Comparison of ENCODE assay signal across 9 cellular contexts in the genomic region with DNA sequence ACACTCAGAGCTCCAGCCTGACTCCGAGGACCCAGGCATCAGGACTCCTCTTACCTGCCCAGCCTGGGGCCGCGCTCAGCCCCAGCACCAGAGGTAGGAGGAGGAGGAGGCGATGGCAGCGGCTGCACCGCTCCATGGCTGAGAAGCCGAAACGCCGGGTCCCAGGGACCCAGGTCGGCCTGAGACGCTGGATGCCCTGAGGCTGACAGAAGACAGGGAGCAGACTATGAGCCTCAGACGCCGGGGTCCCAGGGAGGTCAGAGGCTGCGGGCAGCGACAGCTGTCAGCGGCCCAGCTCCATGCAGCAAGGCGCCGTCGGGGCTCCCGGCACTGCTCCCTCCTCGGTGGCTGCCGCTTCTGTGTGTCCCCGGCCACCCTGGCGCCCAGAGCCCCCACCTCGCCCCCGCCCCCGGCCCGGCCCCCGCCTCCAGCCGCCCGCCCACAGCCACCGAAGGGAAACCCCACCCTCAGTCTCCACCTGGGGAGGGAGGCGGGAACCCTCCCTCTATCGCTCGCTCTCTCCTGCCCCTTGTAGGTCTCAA. TPM values are rescaled to one million over a fixed set of nuclear protein-coding genes. Genes with fewer than 3 reads are reported as not detected.
DNase-seq lines count a peak whose midpoint lies in the region; ATAC-seq and TF ChIP-seq lines count a peak whose summit lies in the region.
"Had no signal": no experiment of that assay in that cellular context is flagged by ENCODE, and none has a peak within 500 bp of the region (broad histone marks: within the 10 kb centered on the region; RNA-seq: fewer than 3 reads in every experiment).

Gene COL11A2, minus strand, starts transcription at position 363 of the 542 bp plus-strand sequence. Its CDS starts 227 bp downstream, at position 136.

- peak within 1 kb of the TSS; percentile 94 for H3K27ac ChIP-seq in caudate nucleus (ENCODE audit: low read depth, low read length)
- H3K27ac ChIP-seq in right lobe of liver, result no peak within 1 kb of the TSS
- no peak within 1 kb of the TSS for H3K27ac ChIP-seq in testis

- H3K4me1 Mint-ChIP-seq in activated CD4-positive, alpha-beta T cell treated with anti-CD3 and anti-CD28 coated beads, Interleukin-2, amount 10 ng/mL, durations not matched to agents 24 days and 14 days, result peaks cover 19% of the 10 kb centered on the region
- H3K4me1 Mint-ChIP-seq in T-helper 2 cell treated with Interferon-gamma antibody and Interleukin-4, amounts not matched to agents 5 μg/mL and 100 μg/mL, for 36 hours (ENCODE audit: low read depth), result peaks cover 5% of the 10 kb centered on the region

- H3K4me3 Mint-ChIP-seq in activated CD4-positive, alpha-beta T cell treated with anti-CD3 and anti-CD28 coated beads, Interleukin-2, amount 10 ng/mL, durations not matched to agents 24 days and 14 days, result peak within 1 kb of the TSS; percentile 11
- H3K4me3 Mint-ChIP-seq in T-helper 2 cell treated with Interferon-gamma antibody and Interleukin-4, amounts not matched to agents 5 μg/mL and 100 μg/mL, for 36 hours, result no peak within 1 kb of the TSS

- WGBS in right lobe of liver (ENCODE audit: insufficient coverage, low coverage, low lambda C conversion rate, missing lambda C conversion rate), result 0% methylated on average over 1 of the region's 35 CpGs
- 10 to 13% methylated on average over 10 to 34 of the region's 35 CpGs for WGBS in testis, 2 donors

- H3K27me3 ChIP-seq in right lobe of liver (no peaks in the 10 kb centered on the region), testis (no peaks in the 10 kb centered on the region)

- TF ChIP-seq CTCF in right lobe of liver (IDR thresholded peaks at IDR 0.05) (no peak), testis (IDR thresholded peaks at IDR 0.05) (no peak)

- peak within 1 kb of the TSS in 2 of 3 donors; percentile 12 to 26 for H3K4me3 ChIP-seq in right lobe of liver
- H3K4me3 ChIP-seq in testis, result peak within 1 kb of the TSS; percentile 40 to 41

- H3K4me1 ChIP-seq in right lobe of liver (peaks cover 0 to 10% (median 4%) of the 10 kb centered on the region in 4 donors), testis (peaks cover 13% of the 10 kb centered on the region)

- intact Hi-C loops in activated CD4-positive, alpha-beta T cell treated with anti-CD3 and anti-CD28 coated beads, Interleukin-2, amount 10 ng/mL, durations not matched to agents 24 days and 14 days (cut with micrococcal nuclease), result no loop called here
- intact Hi-C loops in right lobe of liver (cut with DNase I) (no loop called here), testis (cut with DNase I; ENCODE audit: low total_unique reads) (no loop called here)

- H3K9me3 Mint-ChIP-seq in activated CD4-positive, alpha-beta T cell treated with anti-CD3 and anti-CD28 coated beads, Interleukin-2, amount 10 ng/mL, durations not matched to agents 24 days and 14 days, result peaks cover 7% of the 10 kb centered on the region
- H3K9me3 Mint-ChIP-seq in T-helper 2 cell treated with Interferon-gamma antibody and Interleukin-4, amounts not matched to agents 5 μg/mL and 100 μg/mL, for 36 hours, result no peaks in the 10 kb centered on the region

- no peaks in the 10 kb centered on the region for H3K9me3 ChIP-seq in right lobe of liver
- no peaks in the 10 kb centered on the region for H3K9me3 ChIP-seq in testis

- TF ChIP-seq POLR2A in right lobe of liver (IDR thresholded peaks at IDR 0.05) (no peak), testis (IDR thresholded peaks at IDR 0.05) (no peak)

- ATAC-seq in right lobe of liver (peak in 1 of 4 donors; percentile 2), HG02623 (IDR thresholded peaks at IDR 0.05; ENCODE audit: unreplicated experiment) (no peak)

- peaks cover 42% of the 10 kb centered on the region for H3K27me3 Mint-ChIP-seq in activated CD4-positive, alpha-beta T cell treated with anti-CD3 and anti-CD28 coated beads, Interleukin-2, amount 10 ng/mL, durations not matched to agents 24 days and 14 days
- peaks cover 42% of the 10 kb centered on the region for H3K27me3 Mint-ChIP-seq in T-helper 2 cell treated with Interferon-gamma antibody and Interleukin-4, amounts not matched to agents 5 μg/mL and 100 μg/mL, for 36 hours (ENCODE audit: low read depth)

- H3K27ac Mint-ChIP-seq in activated CD4-positive, alpha-beta T cell treated with anti-CD3 and anti-CD28 coated beads, Interleukin-2, amount 10 ng/mL, durations not matched to agents 24 days and 14 days, result no peak within 1 kb of the TSS
- no peak within 1 kb of the TSS for H3K27ac Mint-ChIP-seq in T-helper 2 cell treated with Interferon-gamma antibody and Interleukin-4, amounts not matched to agents 5 μg/mL and 100 μg/mL, for 36 hours

- peaks cover 0 to 29% (median 16%) of the 10 kb centered on the region in 4 donors for H3K36me3 ChIP-seq in right lobe of liver
- no peaks in the 10 kb centered on the region for H3K36me3 ChIP-seq in testis (ENCODE audit: low read depth, missing control alignments)

- no peak for DNase-seq in activated CD4-positive, alpha-beta T cell treated with anti-CD3 and anti-CD28 coated beads, Interleukin-2, amount 10 ng/mL, durations not matched to agents 24 days and 14 days
- DNase-seq in activated CD4-positive, alpha-beta T cell treated with anti-CD3 and anti-CD28 coated beads, Interleukin-2, amount 50 U/mL, for 1 hour, result no peak
- DNase-seq in caudate nucleus (lab: John Stamatoyannopoulos, UW), result peak in 1 of 61 donors; percentile 16
- peak in 1 of 3 donors; percentile 48 for DNase-seq in right lobe of liver
- DNase-seq in testis, result no peak
- no peak for DNase-seq in T-helper 2 cell treated with Interferon-gamma antibody and Interleukin-4, amounts not matched to agents 5 μg/mL and 100 μg/mL, for 36 hours (ENCODE audit: low spot score)
- no peak for DNase-seq in NCI-H524 (lab: John Stamatoyannopoulos, UW)
- DNase-seq: stimulated activated CD4-positive, alpha-beta T cell treated with anti-CD3 and anti-CD28 coated beads, Interleukin-2, amount 100 ng/mL, for 48 hours had no signal

- peaks cover 36% of the 10 kb centered on the region for H3K36me3 Mint-ChIP-seq in activated CD4-positive, alpha-beta T cell treated with anti-CD3 and anti-CD28 coated beads, Interleukin-2, amount 10 ng/mL, durations not matched to agents 24 days and 14 days (ENCODE audit: low read depth)
- peaks cover 33% of the 10 kb centered on the region for H3K36me3 Mint-ChIP-seq in T-helper 2 cell treated with Interferon-gamma antibody and Interleukin-4, amounts not matched to agents 5 μg/mL and 100 μg/mL, for 36 hours (ENCODE audit: low read depth)

RNA-seq across cellular contexts. Expression of gene COL11A2, which starts in this region (rescaled TPM):
- 0.47 and 0.56 TPM in 2 replicates for total RNA-seq in activated CD4-positive, alpha-beta T cell treated with anti-CD3 and anti-CD28 coated beads, Interleukin-2, amount 10 ng/mL, durations not matched to agents 24 days and 14 days
- 1 to 10 TPM in 1 of 6 experiments, under 1 TPM in 5; 0.06 to 1.4 (median 0.61) TPM for total RNA-seq in right lobe of liver
- total RNA-seq in testis, result 1 to 10 TPM; 8.6 to 8.8 TPM
- 8.2 TPM for polyA plus RNA-seq in testis (ENCODE audit: insufficient read depth, low read depth, low replicate concordance)
